8 cellular contexts compared by ENCODE assay signal in the genomic region with DNA sequence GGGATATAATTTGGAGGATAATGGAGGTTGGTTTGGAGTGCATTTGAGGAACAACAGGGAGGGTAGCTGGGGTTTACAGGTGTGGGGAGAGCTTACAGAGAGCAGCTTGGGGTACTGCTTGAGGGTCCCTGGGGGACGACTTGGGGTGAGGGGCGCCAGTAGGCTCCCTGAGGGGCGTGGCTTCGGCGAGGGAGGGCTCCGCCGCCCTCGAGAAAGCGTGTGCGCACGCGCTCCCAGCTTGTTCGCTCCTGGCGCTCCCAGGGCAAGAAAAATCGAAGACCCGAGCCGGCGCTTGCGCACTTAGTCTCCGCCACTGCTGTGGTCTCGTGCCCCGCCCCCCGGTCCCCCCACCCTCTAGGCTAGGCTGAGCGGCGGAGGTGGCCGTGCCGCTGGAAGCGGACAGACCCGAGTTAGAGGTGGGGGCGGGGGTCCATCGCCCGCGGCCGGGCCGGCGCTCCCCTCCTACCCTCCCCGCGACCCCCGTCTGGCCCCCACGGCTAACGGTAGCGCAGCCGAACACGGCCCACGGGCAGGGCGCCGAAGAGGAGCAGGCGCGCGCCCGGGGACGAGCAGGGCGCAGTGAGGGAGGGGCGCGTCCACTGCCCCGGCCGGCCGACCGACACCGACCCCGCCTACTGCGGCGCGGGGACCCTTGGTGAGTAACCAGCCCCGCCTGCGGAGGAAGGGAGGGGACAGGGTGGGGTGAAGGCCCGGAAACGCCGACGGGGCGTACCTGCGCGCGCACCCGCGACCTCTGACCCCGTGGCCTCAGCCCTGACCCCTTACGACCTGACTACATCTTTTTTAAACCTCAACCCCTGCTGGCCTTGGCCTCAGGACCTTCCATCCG. TPM values are rescaled to one million over a fixed set of nuclear protein-coding genes. Genes with fewer than 3 reads are reported as not detected.
DNase-seq lines count a peak whose midpoint lies in the region; ATAC-seq and TF ChIP-seq lines count a peak whose summit lies in the region.

No MANE protein-coding gene starts in this region.

- TF ChIP-seq CTCF in AG09309 (IDR thresholded peaks at IDR 0.05; ENCODE audit: control insufficient read depth, insufficient read depth, low read depth, low read length, missing control alignments) (no peak), epithelial cell of esophagus (IDR thresholded peaks at IDR 0.05; ENCODE audit: insufficient read depth, low read depth, low read length, missing control alignments) (no peak)

- DNase-seq in AG09309 (ENCODE audit: low read depth) = no peak
- peak; percentile 62 for DNase-seq in GM19240 (ENCODE audit: insufficient read length, low spot score)
- DNase-seq in NCI-H460 (ENCODE audit: extremely low read depth, low read depth) = peak; percentile 12
- DNase-seq in activated CD8-positive, alpha-beta memory T cell treated with anti-CD3 and anti-CD28 coated beads, Interleukin-2, amount 50 U/mL, for 4 hours = peak; percentile 64
- DNase-seq in epithelial cell of esophagus (ENCODE audit: low read depth) = no peak
- peak; percentile 50 for DNase-seq in stimulated activated naive B cell treated with anti-CD40 and anti-IgM and Interleukin-4, amounts not matched to agents 10 μg/mL and 1 μg/mL and 100 μg/mL, for 72 hours

- no peaks in the 10 kb centered on the region for H3K36me3 ChIP-seq in muscle layer of duodenum (ENCODE audit: control insufficient read depth in 1 of 2, insufficient read depth in 2 of 2, low read length in 2 of 2)

- H3K4me1 Mint-ChIP-seq in stimulated activated naive B cell treated with anti-CD40 and anti-IgM and Interleukin-4, amounts not matched to agents 10 μg/mL and 1 μg/mL and 100 μg/mL, for 72 hours = peaks cover 20 to 25% of the 10 kb centered on the region in 2 donors

- H3K4me3 ChIP-seq in AG09309 (ENCODE audit: control insufficient read depth, low read depth, low read length) (peak overlapping the region; percentile 43), epithelial cell of esophagus (ENCODE audit: low read length) (peak overlapping the region; percentile 34), muscle layer of duodenum (ENCODE audit: low read depth in 1 of 2, low read length in 2 of 2) (peak overlapping the region; percentile 39 to 61)

- H3K27me3 ChIP-seq in muscle layer of duodenum (ENCODE audit: low read depth, low read length) = no peaks in the 10 kb centered on the region

- peak overlapping the region; percentile 63 for H3K27ac ChIP-seq in muscle layer of duodenum (ENCODE audit: low read length)

- H3K4me3 Mint-ChIP-seq in stimulated activated naive B cell treated with anti-CD40 and anti-IgM and Interleukin-4, amounts not matched to agents 10 μg/mL and 1 μg/mL and 100 μg/mL, for 72 hours = peak overlapping the region; percentile 76 to 81

- H3K9me3 ChIP-seq in muscle layer of duodenum (ENCODE audit: control insufficient read depth in 1 of 2, low read length in 2 of 2) = no peaks in the 10 kb centered on the region

- H3K27me3 Mint-ChIP-seq in stimulated activated naive B cell treated with anti-CD40 and anti-IgM and Interleukin-4, amounts not matched to agents 10 μg/mL and 1 μg/mL and 100 μg/mL, for 72 hours = peaks cover 0 to 5% of the 10 kb centered on the region in 2 donors

- H3K9me3 Mint-ChIP-seq in stimulated activated naive B cell treated with anti-CD40 and anti-IgM and Interleukin-4, amounts not matched to agents 10 μg/mL and 1 μg/mL and 100 μg/mL, for 72 hours = peaks cover 0 to 6% of the 10 kb centered on the region in 2 donors

- peak; percentile 83 to 90 for ATAC-seq in stimulated activated naive B cell treated with anti-CD40 and anti-IgM and Interleukin-4, amounts not matched to agents 10 μg/mL and 1 μg/mL and 100 μg/mL, for 72 hours (replicated peaks)
- no peak for ATAC-seq in GM19452 (IDR thresholded peaks at IDR 0.05; ENCODE audit: unreplicated experiment)

- peaks cover 0 to 6% of the 10 kb centered on the region in 2 donors for H3K36me3 Mint-ChIP-seq in stimulated activated naive B cell treated with anti-CD40 and anti-IgM and Interleukin-4, amounts not matched to agents 10 μg/mL and 1 μg/mL and 100 μg/mL, for 72 hours

- H3K4me1 ChIP-seq in muscle layer of duodenum (ENCODE audit: control insufficient read depth in 1 of 2, insufficient read depth in 2 of 2, low read length in 2 of 2) = peaks cover 0 to 2% of the 10 kb centered on the region in 2 donors

- H3K27ac Mint-ChIP-seq in stimulated activated naive B cell treated with anti-CD40 and anti-IgM and Interleukin-4, amounts not matched to agents 10 μg/mL and 1 μg/mL and 100 μg/mL, for 72 hours = peak overlapping the region; percentile 87

RNA-seq across cellular contexts. Expression of a gene that starts 5.4 kb away (rescaled TPM):
- 0.22 and 0.52 TPM in 2 replicates for total RNA-seq in NCI-H460 (2014; rRNA removed; shearing (Covaris generic))
- polyA plus RNA-seq in NCI-H460 (2014; cell fraction: nucleus; rRNA removed) = 0.84 and 1.2 TPM in 2 replicates

RNA-seq across cellular contexts. Expression of a gene that starts 10.3 kb away (rescaled TPM):
- total RNA-seq in NCI-H460 (2014; rRNA removed; shearing (Covaris generic)) = 56.8 and 59.4 TPM in 2 replicates
- polyA plus RNA-seq in NCI-H460 (2014; cell fraction: nucleus; rRNA removed) = 62.8 and 73.7 TPM in 2 replicates

RNA-seq across cellular contexts. Expression of a gene that starts 20.4 kb away (rescaled TPM):
- total RNA-seq in NCI-H460 (2014; rRNA removed; shearing (Covaris generic)) = 8.1 and 11.1 TPM in 2 replicates
- polyA plus RNA-seq in NCI-H460 (2014; cell fraction: nucleus; rRNA removed) = 2.3 and 9.1 TPM in 2 replicates

RNA-seq across cellular contexts. Expression of a gene that starts 26.2 kb away (rescaled TPM):
- total RNA-seq in NCI-H460 (2014; rRNA removed; shearing (Covaris generic)) = 85.0 and 104 TPM in 2 replicates
- 123 and 175 TPM in 2 replicates for polyA plus RNA-seq in NCI-H460 (2014; cell fraction: nucleus; rRNA removed)

RNA-seq across cellular contexts. Expression of a gene that starts 51.4 kb away (rescaled TPM):
- total RNA-seq in NCI-H460 (2014; rRNA removed; shearing (Covaris generic)) = 31.6 and 33.1 TPM in 2 replicates
- 78.7 and 80.9 TPM in 2 replicates for polyA plus RNA-seq in NCI-H460 (2014; cell fraction: nucleus; rRNA removed)

Comparison
In these comparisons a context has a peak if more than half of its experiments do, and no peak if none do; other contexts are left out.
1. DNase-seq: peak in GM19240 (single experiment), NCI-H460 (single experiment), activated CD8-positive, alpha-beta memory T cell treated with anti-CD3 and anti-CD28 coated beads, Interleukin-2, amount 50 U/mL, for 4 hours (single experiment) and stimulated activated naive B cell treated with anti-CD40 and anti-IgM and Interleukin-4, amounts not matched to agents 10 μg/mL and 1 μg/mL and 100 μg/mL, for 72 hours (single experiment); none in AG09309 (single experiment) and epithelial cell of esophagus (single experiment).
2. Peak in every context shown above with its lines, with median percentiles within 50 percentile points of each other: H3K4me3 ChIP-seq.